1 cellular context compared by ENCODE assay signal in the genomic region with DNA sequence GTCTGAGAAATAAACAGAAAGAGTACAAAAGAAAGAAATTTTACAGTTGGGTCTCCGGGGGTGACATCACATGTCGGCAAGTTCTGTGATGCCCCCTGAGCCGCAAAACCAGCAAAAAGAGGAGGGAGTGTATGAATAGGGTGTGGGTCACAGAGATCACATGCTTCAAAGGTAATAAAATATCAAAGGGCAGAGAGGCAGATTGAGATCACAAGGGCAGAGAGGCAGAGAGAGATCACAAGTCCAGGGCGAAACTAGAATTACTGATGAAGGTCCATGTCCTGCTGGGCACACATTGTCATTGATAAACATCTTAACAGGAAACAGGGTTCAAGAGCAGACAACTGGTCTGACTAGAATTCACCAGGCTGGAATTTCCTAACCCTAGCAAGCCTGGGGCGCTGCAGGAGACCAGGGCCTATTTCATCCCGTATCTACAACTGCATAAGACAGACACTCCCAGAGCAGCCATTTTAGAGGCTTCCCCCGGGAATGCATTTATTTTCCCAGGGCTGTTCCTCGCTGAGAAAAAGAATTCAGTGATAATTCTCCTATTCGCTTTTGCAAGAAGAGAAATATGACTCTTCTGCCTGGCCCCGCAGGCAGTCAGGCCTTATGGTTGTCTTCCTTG.
A peak's percentile ranks its signal among the peaks of the same experiment; 100 is the strongest.
TF ChIP-seq lines count a peak whose summit lies in the region.

No MANE protein-coding gene starts in this region.

TF ChIP-seq in K562, 482 proteins besides CTCF, POLR2A, EP300 and RAD21:
- 0 out of 2 replicates have a peak, but pooled peaks have one; percentile 38 for TF ChIP-seq TRIM28 (IDR thresholded peaks at IDR 0.05)
- 0 out of 3 replicates have a peak, but pooled peaks of 1 of the 2 experiments have one; percentile 33 for TF ChIP-seq CBX3 (IDR thresholded peaks at IDR 0.05; ENCODE audit: borderline replicate concordance in 1 of 2, low read length in 2 of 2)
